Comparison of ENCODE assay signal across 25 cellular contexts in the genomic region with DNA sequence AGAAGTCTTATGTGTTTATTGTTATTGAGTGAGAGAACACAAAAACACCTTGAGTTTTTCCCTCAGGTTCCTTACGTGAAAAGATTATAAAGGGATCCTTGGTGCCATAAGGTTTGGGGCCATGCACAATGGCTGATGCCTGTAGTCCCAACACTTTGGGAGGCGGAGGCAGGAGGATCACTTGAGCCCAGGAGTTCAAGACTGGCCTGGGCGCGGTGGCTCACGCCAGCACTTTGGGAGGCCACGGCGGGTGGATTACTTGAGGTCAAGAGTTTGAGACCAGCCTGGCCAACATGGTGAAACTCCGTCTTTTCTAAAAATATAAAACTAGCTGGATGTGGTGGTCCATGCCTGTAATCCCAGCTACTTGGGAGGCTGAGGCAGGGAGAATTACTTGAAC.
"Had no signal": no experiment of that assay in that cellular context is flagged by ENCODE, and none has a peak within 500 bp of the region (broad histone marks: within the 10 kb centered on the region; RNA-seq: fewer than 3 reads in every experiment).

No MANE protein-coding gene starts in this region.

- H3K4me3 Mint-ChIP-seq: activated CD4-positive, alpha-beta memory T cell treated with anti-CD3 and anti-CD28 coated beads, Interleukin-2, amount 10 ng/mL, durations not matched to agents 7 days and 5 days; activated CD4-positive, alpha-beta T cell treated with anti-CD3 and anti-CD28 coated beads, Interleukin-2, amount 10 ng/mL, durations not matched to agents 7 days and 5 days; activated naive CD4-positive, alpha-beta T cell treated with anti-CD3 and anti-CD28 coated beads, Interleukin-2, amount 50 U/mL, for 24 hours; activated T-helper 1 cell treated with anti-CD3 and anti-CD28 coated beads, Interleukin-12 subunit alpha, Interleukin-12 subunit beta, Interleukin-2, Interleukin-4 antibody, amounts not matched to agents 30 ng/mL and 10 ng/mL and 1 ng/mL, durations not matched to agents 14 hours and 24 hours and 36 hours; central memory CD8-positive, alpha-beta T cell had no signal

- H3K27me3 Mint-ChIP-seq: activated CD4-positive, alpha-beta memory T cell treated with anti-CD3 and anti-CD28 coated beads, Interleukin-2, amount 10 ng/mL, durations not matched to agents 7 days and 5 days; activated CD4-positive, alpha-beta T cell treated with anti-CD3 and anti-CD28 coated beads, Interleukin-2, amount 10 ng/mL, durations not matched to agents 7 days and 5 days; activated naive CD4-positive, alpha-beta T cell treated with anti-CD3 and anti-CD28 coated beads, Interleukin-2, amount 50 U/mL, for 24 hours; central memory CD8-positive, alpha-beta T cell had no signal

- H3K9me3 Mint-ChIP-seq: activated naive CD4-positive, alpha-beta T cell treated with anti-CD3 and anti-CD28 coated beads, Interleukin-2, amount 50 U/mL, for 24 hours; activated T-helper 1 cell treated with anti-CD3 and anti-CD28 coated beads, Interleukin-12 subunit alpha, Interleukin-12 subunit beta, Interleukin-2, Interleukin-4 antibody, amounts not matched to agents 30 ng/mL and 10 ng/mL and 1 ng/mL, durations not matched to agents 14 hours and 24 hours and 36 hours; central memory CD8-positive, alpha-beta T cell had no signal

- H3K27ac ChIP-seq: breast epithelium had no signal

- H3K27ac Mint-ChIP-seq: activated CD4-positive, alpha-beta T cell treated with anti-CD3 and anti-CD28 coated beads, Interleukin-2, amount 10 ng/mL, durations not matched to agents 7 days and 5 days; activated naive CD4-positive, alpha-beta T cell treated with anti-CD3 and anti-CD28 coated beads, Interleukin-2, amount 50 U/mL, for 24 hours; activated T-helper 1 cell treated with anti-CD3 and anti-CD28 coated beads, Interleukin-12 subunit alpha, Interleukin-12 subunit beta, Interleukin-2, Interleukin-4 antibody, amounts not matched to agents 30 ng/mL and 10 ng/mL and 1 ng/mL, durations not matched to agents 14 hours and 24 hours and 36 hours had no signal

- H3K9me3 ChIP-seq: breast epithelium, MG63 had no signal

- ATAC-seq: activated CD4-positive, CD25-positive, alpha-beta regulatory T cell treated with anti-CD3 and anti-CD28 coated beads, Interleukin-2, amount 50 U/mL, for 24 hours; PC-3 had no signal

- FAIRE-seq: RCC 7860, TTC549 had no signal

- H3K4me3 ChIP-seq: breast epithelium, MG63 had no signal

- H3K36me3 ChIP-seq: breast epithelium had no signal

- DNase-seq: activated CD4-positive, alpha-beta memory T cell treated with anti-CD3 and anti-CD28 coated beads, Interleukin-2, amount 10 ng/mL, durations not matched to agents 7 days and 5 days; activated CD4-positive, alpha-beta T cell treated with anti-CD3 and anti-CD28 coated beads, Interleukin-2, amount 10 ng/mL, durations not matched to agents 7 days and 5 days; activated CD8-positive, alpha-beta memory T cell treated with anti-CD3 and anti-CD28 coated beads, Interleukin-2, amount 50 U/mL, for 4 hours; activated effector memory CD4-positive, alpha-beta T cell treated with Interleukin-2 at 50 U/mL for 16 hours; activated naive CD4-positive, alpha-beta T cell; aorta; MG63; MV-4-11; NCI-H1092 treated with DMSO at 0.1 percent for 48 hours; NCI-H1417 treated with DMSO at 0.1 percent for 48 hours; NCI-H1694 treated with DMSO at 0.1 percent for 48 hours; NCI-H2081; NCI-H446; NCI-H524; PC-3; SIG-M5; T-helper 2 cell; T1000 had no signal

- H3K27me3 ChIP-seq: breast epithelium, MG63 had no signal
